ENCODE assay signal across 8 cellular contexts in genomic region chr9:63703674-63704073, GRCh38.
DNase-seq lines count a peak whose midpoint lies in the region; TF ChIP-seq lines count a peak whose summit lies in the region.
"Not testable (repeated sequence)": the region's sequence is repeated elsewhere in the genome, so short reads cannot be mapped to it uniquely, and the experiment has no call there.

No MANE protein-coding gene starts in this region.

- H3K36me3 ChIP-seq in BE2C; kidney epithelial cell (ENCODE audit: control insufficient read depth, insufficient read depth, low read length): not testable (repeated sequence)

- not testable (repeated sequence) for H3K4me1 ChIP-seq in BE2C

- in situ Hi-C loops in astrocyte of the cerebellum (cut with HindIII; ENCODE audit: low sequenced_read_pairs) = not testable (repeated sequence)

- not testable (repeated sequence) for H3K27me3 ChIP-seq in BE2C; kidney epithelial cell (ENCODE audit: control insufficient read depth, insufficient read depth, low read length)

- TF ChIP-seq CTCF in BE2C (IDR thresholded peaks at IDR 0.05; ENCODE audit: low read depth, low read length); astrocyte of the cerebellum (IDR thresholded peaks at IDR 0.05; ENCODE audit: low read depth, low read length, missing control alignments); kidney epithelial cell (IDR thresholded peaks at IDR 0.05; ENCODE audit: insufficient read depth, low read length, poor library complexity, severe bottlenecking): not testable (repeated sequence)

- H3K4me3 ChIP-seq in BE2C (ENCODE audit: low read depth, low read length) = not testable (repeated sequence)
- H3K4me3 ChIP-seq in astrocyte of the cerebellum (ENCODE audit: low read depth, low read length) (peak overlapping the region; percentile 22), kidney epithelial cell (ENCODE audit: low read depth, low read length) (peak overlapping the region; percentile 29)

- DNase-seq in BE2C (peak; percentile 56), NCI-H1417 (lab: John Stamatoyannopoulos, UW) (peak in 2 of 3 experiments; percentile 5 to 47), SK-N-DZ (ENCODE audit: low spot score) (peak; percentile 56), erythroblast (lab: John Stamatoyannopoulos, UW) (peak; percentile 24 to 42)
- peak; percentile 34 for DNase-seq in activated CD8-positive, alpha-beta memory T cell treated with anti-CD3 and anti-CD28 coated beads, Interleukin-2, amount 50 U/mL, for 4 hours
- not testable (repeated sequence) for DNase-seq in astrocyte of the cerebellum (ENCODE audit: low read depth); kidney epithelial cell (ENCODE audit: low read depth)
- DNase-seq in stimulated activated CD4-positive, alpha-beta T cell treated with anti-CD3 and anti-CD28 coated beads, Interleukin-4, amount 100 ng/mL, for 24 hours = peak; percentile 38

- not testable (repeated sequence) for TF ChIP-seq POLR2A in erythroblast (IDR thresholded peaks at IDR 0.05; ENCODE audit: low read length)

- not testable (repeated sequence) for H3K9me3 ChIP-seq in BE2C
